In genomic region chr14:71321556-71322315, GRCh38 we compare ENCODE assay signal across 8 cellular contexts. TPM values are rescaled to one million over a fixed set of nuclear protein-coding genes. Genes with fewer than 3 reads are reported as not detected.
DNase-seq lines count a peak whose midpoint lies in the region; ATAC-seq, FAIRE-seq and TF ChIP-seq lines count a peak whose summit lies in the region.

No MANE protein-coding gene starts in this region.

- WGBS in HepG2 (ENCODE audit: low lambda C conversion rate): 2% methylated on average over 22 of the region's 26 CpGs
- 4% methylated on average over 25 of the region's 26 CpGs for WGBS in suprapubic skin

- H3K36me3 Mint-ChIP-seq in central memory CD8-positive, alpha-beta T cell (ENCODE audit: insufficient read depth): peaks cover 14% of the 10 kb centered on the region

- H3K79me2 ChIP-seq in HepG2 (ENCODE audit: insufficient read depth, low read length): peaks cover 47% of the 10 kb centered on the region

- peaks cover 55% of the 10 kb centered on the region for H3K4me1 Mint-ChIP-seq in central memory CD8-positive, alpha-beta T cell

- H3K9me3 Mint-ChIP-seq in central memory CD8-positive, alpha-beta T cell: no peaks in the 10 kb centered on the region

- no peak for ATAC-seq in central memory CD8-positive, alpha-beta T cell (replicated peaks; ENCODE audit: extremely low read depth, poor library complexity, severe bottlenecking)
- ATAC-seq in HepG2 (peak; percentile 27), GM19035 (IDR thresholded peaks at IDR 0.05; ENCODE audit: unreplicated experiment) (no peak), HG02885 (IDR thresholded peaks at IDR 0.05; ENCODE audit: poor library complexity, unreplicated experiment) (no peak)

- TF ChIP-seq RAD21 in HepG2 (CRISPR knock-in tag; IDR thresholded peaks at IDR 0.05): no peak

- BruUV-seq in HepG2 (replicated peaks; lab: Mats Ljungman, UMichigan): TSS peak; percentile 73

- no peak for TF ChIP-seq CTCF in HFF-Myc (IDR thresholded peaks at IDR 0.05; ENCODE audit: low read depth, low read length, missing control alignments)
- TF ChIP-seq CTCF in HepG2 (CRISPR knock-in tag; IDR thresholded peaks at IDR 0.05): no peak
- no peak for TF ChIP-seq CTCF in suprapubic skin (IDR thresholded peaks at IDR 0.05)

- peak overlapping the region; percentile 82 for H3K27ac ChIP-seq in HepG2 (ENCODE audit: extremely low read length, insufficient read depth, low read length)
- H3K27ac ChIP-seq in suprapubic skin: peak overlapping the region; percentile 98

- POLR2A ChIA-PET in HepG2 (lab: Yijun Ruan, JAX): interaction anchor here (1.0 to 1.9 kb wide), 3 partner anchors 8 to 21 kb away, joined by 4 to 12 read pairs (median 4); no protein-coding TSS in a partner anchor

- H3K9ac ChIP-seq in NT2/D1 (ENCODE audit: insufficient read length, low read depth): peak overlapping the region; percentile 85
- peak overlapping the region; percentile 87 for H3K9ac ChIP-seq in HepG2 (ENCODE audit: insufficient read depth, low read depth, low read length)

- peak overlapping the region; percentile 81 for H3K4me2 ChIP-seq in HepG2 (ENCODE audit: low read depth, low read length)

- FAIRE-seq in HepG2 (lab: Jason Lieb, UNC): peak; percentile 86

- H3K9me3 ChIP-seq in NT2/D1 (ENCODE audit: insufficient read depth, low read length) (no peaks in the 10 kb centered on the region), HepG2 (ENCODE audit: low read length) (no peaks in the 10 kb centered on the region), suprapubic skin (no peaks in the 10 kb centered on the region)

- H3K4me1 ChIP-seq in NT2/D1 (ENCODE audit: insufficient read depth, insufficient read length): no peaks in the 10 kb centered on the region
- H3K4me1 ChIP-seq in HepG2 (ENCODE audit: insufficient read depth, low read length): peaks cover 41% of the 10 kb centered on the region
- H3K4me1 ChIP-seq in suprapubic skin: peaks cover 32% of the 10 kb centered on the region

- peak; percentile 42 for DNase-seq in CD1c-positive myeloid dendritic cell (ENCODE audit: extremely low spot score)
- DNase-seq in HFF-Myc (ENCODE audit: extremely low read depth, low read depth): no peak
- DNase-seq in NT2/D1 (ENCODE audit: low read depth, low spot score): no peak
- DNase-seq in central memory CD8-positive, alpha-beta T cell (ENCODE audit: low spot score in 2 of 2): no peak
- peak; percentile 72 for DNase-seq in HepG2 (ENCODE audit: low spot score)
- DNase-seq in suprapubic skin (ENCODE audit: low spot score in 2 of 2): no peak

- peaks cover 6% of the 10 kb centered on the region; the same call in 1 of the 2 replicates for H4K20me1 ChIP-seq in HepG2 (ENCODE audit: insufficient read depth, low read length)

- peak overlapping the region; percentile 50 for H2AFZ ChIP-seq in HepG2 (ENCODE audit: low read length)

- in situ Hi-C loops in HepG2 (cut with HindIII; ENCODE audit: extremely low pct_ligation_motif_present, low pct_unique_long_range_greater_than_20kb): no loop called here

- H3K27me3 Mint-ChIP-seq in central memory CD8-positive, alpha-beta T cell: no peaks in the 10 kb centered on the region

- peak overlapping the region; percentile 95 for H3K27ac Mint-ChIP-seq in central memory CD8-positive, alpha-beta T cell (ENCODE audit: low read depth)

- H3K36me3 ChIP-seq in NT2/D1 (ENCODE audit: insufficient read depth, insufficient read length, low read length): no peaks in the 10 kb centered on the region
- no peaks in the 10 kb centered on the region for H3K36me3 ChIP-seq in HepG2 (replicated peaks in 1 of 2; ENCODE audit: control insufficient read depth in 1 of 2, insufficient read depth in 2 of 2, low read length in 2 of 2)
- no peaks in the 10 kb centered on the region for H3K36me3 ChIP-seq in suprapubic skin

- no peaks in the 10 kb centered on the region for H3K27me3 ChIP-seq in NT2/D1 (ENCODE audit: insufficient read depth, insufficient read length)
- no peaks in the 10 kb centered on the region; a peak in 1 of 5 replicates for H3K27me3 ChIP-seq in HepG2 (ENCODE audit: control insufficient read depth in 1 of 2, insufficient read depth in 2 of 2, low read length in 2 of 2)
- no peaks in the 10 kb centered on the region for H3K27me3 ChIP-seq in suprapubic skin

- TF ChIP-seq EP300 in HepG2 (IDR thresholded peaks at IDR 0.05; ENCODE audit: low read depth in 2 of 2, low read length in 2 of 2) (no peak), HepG2 (CRISPR knock-in tag; IDR thresholded peaks at IDR 0.05; ENCODE audit: borderline replicate concordance) (no peak), suprapubic skin (IDR thresholded peaks at IDR 0.05) (peak; percentile 21)

- 0 out of 4 replicates have a peak, but pooled peaks of 1 of the 2 experiments have one; percentile 27 for TF ChIP-seq POLR2A in HepG2 (IDR thresholded peaks at IDR 0.05; ENCODE audit: insufficient read depth in 1 of 2, low read depth in 2 of 2, low read length in 2 of 2)
- TF ChIP-seq POLR2A in suprapubic skin (IDR thresholded peaks at IDR 0.05): no peak

- intact Hi-C loops in HepG2 (cut with micrococcal nuclease; ENCODE audit: unreplicated experiment): loop anchor here (1.0 to 5.0 kb wide), 3 partner anchors 82 to 431 kb away; no protein-coding TSS in a partner anchor

- peak overlapping the region; percentile 92 for H3K4me3 Mint-ChIP-seq in central memory CD8-positive, alpha-beta T cell

- CTCF ChIA-PET in HepG2 (lab: Yijun Ruan, JAX; ENCODE audit: low intra/inter-chr PET ratio, low total read pairs): interaction anchor here (1.2 kb wide), 1 partner anchor 82 kb away, joined by 3 read pairs; no protein-coding TSS in a partner anchor

- H3K4me3 ChIP-seq in HFF-Myc (replicated peaks; ENCODE audit: low read depth, low read length): peak overlapping the region; percentile 77
- peak overlapping the region; percentile 77 for H3K4me3 ChIP-seq in NT2/D1 (ENCODE audit: insufficient read length, low read depth)
- H3K4me3 ChIP-seq in HepG2 (replicated peaks in 1 of 3; ENCODE audit: insufficient read depth in 1 of 3, low read depth in 2 of 3, low read length in 3 of 3): peak overlapping the region; percentile 85 to 95 (median 86)
- H3K4me3 ChIP-seq in suprapubic skin: peak overlapping the region; percentile 99

TF ChIP-seq in HepG2, 621 proteins besides CTCF, POLR2A, EP300 and RAD21 (continues in another document):
- TF ChIP-seq MEIS2 (CRISPR knock-in tag; IDR thresholded peaks at IDR 0.05) (no peak), ZSCAN30 (CRISPR knock-in tag; IDR thresholded peaks at IDR 0.05) (no peak), DRAP1 (CRISPR knock-in tag; IDR thresholded peaks at IDR 0.05) (no peak), SAFB2 (CRISPR knock-in tag; IDR thresholded peaks at IDR 0.05; ENCODE audit: borderline replicate concordance, low read depth) (no peak), ZNF580 (CRISPR knock-in tag; IDR thresholded peaks at IDR 0.05; ENCODE audit: borderline replicate concordance, low read depth) (no peak), SOX5 (CRISPR knock-in tag; IDR thresholded peaks at IDR 0.05; ENCODE audit: borderline replicate concordance) (peak; percentile 43; the same call in 1 of the 2 replicates), GTF2F1 (IDR thresholded peaks at IDR 0.05; ENCODE audit: low read length) (no peak), MIER2 (CRISPR knock-in tag; IDR thresholded peaks at IDR 0.05) (no peak), ESRRA (CRISPR knock-in tag; IDR thresholded peaks at IDR 0.05; ENCODE audit: low read depth) (0 out of 2 replicates have a peak, but pooled peaks have one; percentile 5)

RNA-seq across cellular contexts. Expression of gene SIPA1L1, which starts 1.5 kb away (rescaled TPM):
- 23.6 and 25.2 TPM in 2 replicates for total RNA-seq in HepG2 (2016; rRNA removed; fragmentation: Illumina TruSeq; extraction: Trizol)
- 16.7 and 16.9 TPM in 2 replicates for total RNA-seq in HepG2 (2016; cell fraction: cytosol; rRNA removed; fragmentation: Illumina TruSeq; extraction: Trizol; ENCODE audit: low read depth)
- total RNA-seq in HepG2 (2016; cell fraction: insoluble cytoplasmic fraction; rRNA removed; fragmentation: Illumina TruSeq; extraction: Trizol): 20.2 TPM in 2 replicates
- total RNA-seq in HepG2 (2016; cell fraction: membrane; rRNA removed; fragmentation: Illumina TruSeq; extraction: Trizol): 21.4 and 21.6 TPM in 2 replicates
- 32.8 and 36.6 TPM in 2 replicates for total RNA-seq in HepG2 (2016; cell fraction: nucleus; rRNA removed; fragmentation: Illumina TruSeq; extraction: Trizol)
- polyA plus RNA-seq in HepG2 (2011; rRNA removed): 12.8 and 13.4 TPM in 2 replicates
- 10.8 and 12.1 TPM in 2 replicates for polyA plus RNA-seq in HepG2 (2011; cell fraction: cytosol; rRNA removed)
- polyA plus RNA-seq in HepG2 (2011; cell fraction: nucleus; rRNA removed): 27.9 and 30.6 TPM in 2 replicates
- 12.7 and 16.7 TPM in 2 replicates for polyA plus RNA-seq in HepG2 (2012)
- 2.1 and 2.3 TPM in 2 replicates for polyA plus RNA-seq in HepG2 (2016; cell fraction: cytosol; fragmentation: Illumina TruSeq; extraction: Trizol; ENCODE audit: low read depth)
- polyA plus RNA-seq in HepG2 (2016; cell fraction: insoluble cytoplasmic fraction; fragmentation: Illumina TruSeq; extraction: Trizol; ENCODE audit: low read depth): 19.8 and 24.7 TPM in 2 replicates
- 6.8 and 8.6 TPM in 2 replicates for polyA plus RNA-seq in HepG2 (2016; cell fraction: membrane; fragmentation: Illumina TruSeq; extraction: Trizol; ENCODE audit: low read depth)
- 24.0 and 32.2 TPM in 2 replicates for polyA plus RNA-seq in HepG2 (2016; cell fraction: nucleus; fragmentation: Illumina TruSeq; extraction: Trizol; ENCODE audit: insufficient read depth, low read depth)
- polyA minus RNA-seq in HepG2 (2011; rRNA and poly(A)+ RNA removed; ENCODE audit: low replicate concordance): 22.9 and 93.6 TPM in 2 replicates
- 19.1 and 23.1 TPM in 2 replicates for polyA minus RNA-seq in HepG2 (2011; cell fraction: cytosol; rRNA and poly(A)+ RNA removed)
- 49.7 and 56.6 TPM in 2 replicates for polyA minus RNA-seq in HepG2 (2011; cell fraction: nucleus; rRNA and poly(A)+ RNA removed)
- total RNA-seq in suprapubic skin: 10 to 100 TPM; 38.4 to 64.4 (median 46.7) TPM

Comparison
In these comparisons a context has a peak if more than half of its experiments do, and no peak if none do; other contexts are left out.
1. DNase-seq: peak in CD1c-positive myeloid dendritic cell (single experiment) and HepG2 (single experiment); none in HFF-Myc (single experiment), NT2/D1 (single experiment), central memory CD8-positive, alpha-beta T cell (0 of 2) and suprapubic skin (0 of 2).
2. Peak in every context shown above with its lines, with median percentiles within 50 percentile points of each other: H3K4me3 ChIP-seq.